ENCODE assay signal across 9 cellular contexts in the genomic region with DNA sequence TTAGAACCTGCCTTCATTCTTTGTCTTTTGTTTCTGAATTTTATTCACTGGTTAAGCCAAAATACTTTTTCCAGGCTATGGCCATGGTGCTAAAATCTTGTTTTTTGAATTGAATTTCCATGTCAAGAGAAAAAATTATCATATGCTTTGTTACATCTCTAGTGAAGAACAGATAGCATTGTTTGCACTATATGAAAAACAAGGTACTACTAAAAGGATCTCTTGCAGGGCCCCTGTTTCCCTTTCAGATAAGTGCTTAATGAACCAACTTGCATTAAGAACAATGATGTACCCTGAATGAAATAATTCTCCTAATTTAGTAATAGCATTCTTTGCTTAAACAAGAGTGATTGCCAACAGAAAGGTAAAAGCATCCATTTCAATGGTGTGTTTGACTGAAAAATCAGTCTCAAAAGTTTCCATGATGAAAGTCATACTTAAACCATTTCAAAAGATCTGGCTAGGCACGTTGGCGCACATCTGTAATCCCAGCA. TPM values are rescaled to one million over a fixed set of nuclear protein-coding genes. Genes with fewer than 3 reads are reported as not detected.
DNase-seq lines count a peak whose midpoint lies in the region; ATAC-seq and TF ChIP-seq lines count a peak whose summit lies in the region.
"Had no signal": no experiment of that assay in that cellular context is flagged by ENCODE, and none has a peak within 500 bp of the region (broad histone marks: within the 10 kb centered on the region; RNA-seq: fewer than 3 reads in every experiment).

No MANE protein-coding gene starts in this region.

- H3K27ac ChIP-seq in GM23338 (ENCODE audit: low read depth) (peak overlapping the region; percentile 66; the same call in 1 of the 2 replicates), PC-9 (0 out of 2 replicates have a peak overlapping the region, but pooled peaks have one; percentile 55), esophagus squamous epithelium (peak overlapping the region in 3 of 4 donors; percentile 68 to 74 (median 69)), gastrocnemius medialis (peak overlapping the region; percentile 99)

- H3K4me1 ChIP-seq in GM23338 (ENCODE audit: insufficient read depth) (peaks cover 6% of the 10 kb centered on the region), PC-9 (replicated peaks; ENCODE audit: insufficient read depth) (peaks cover 17% of the 10 kb centered on the region), esophagus squamous epithelium (peaks cover 0 to 50% (median 9%) of the 10 kb centered on the region in 3 donors), gastrocnemius medialis (peaks cover 69 to 84% of the 10 kb centered on the region in 2 donors), mucosa of descending colon (ENCODE audit: low read depth) (peaks cover 13% of the 10 kb centered on the region)

- peak overlapping the region; percentile 79; the same call in 1 of the 2 replicates for H3K27ac Mint-ChIP-seq in GM23338

- H3K27me3 ChIP-seq in GM23338 (ENCODE audit: insufficient read depth) (no peaks in the 10 kb centered on the region), PC-9 (ENCODE audit: insufficient read depth, low read depth) (no peaks in the 10 kb centered on the region), esophagus squamous epithelium (no peaks in the 10 kb centered on the region), gastrocnemius medialis (no peaks in the 10 kb centered on the region)

- TF ChIP-seq POLR2A in esophagus squamous epithelium (IDR thresholded peaks at IDR 0.05) (no peak), gastrocnemius medialis (IDR thresholded peaks at IDR 0.05) (no peak)

- DNase-seq in GM23338 (ENCODE audit: low spot score) (no peak), PC-9 (no peak), esophagus squamous epithelium (lab: John Stamatoyannopoulos, UW) (no peak), gastrocnemius medialis (no peak), NCI-H1048 (lab: John Stamatoyannopoulos, UW) (no peak), mucosa of descending colon (no peak)
- DNase-seq: NCI-H446 treated with DMSO at 0.1 percent for 48 hours had no signal

- WGBS in esophagus squamous epithelium, 2 donors = 83 to 87% methylated on average over 2 of the region's 2 CpGs

- TF ChIP-seq CTCF in GM23338 (conservative IDR thresholded peaks at IDR 0.05; ENCODE audit: low read depth in 2 of 2) (no peak), PC-9 (conservative IDR thresholded peaks at IDR 0.05) (no peak), esophagus squamous epithelium (IDR thresholded peaks at IDR 0.05) (no peak), gastrocnemius medialis (IDR thresholded peaks at IDR 0.05 in 4 of 5, conservative IDR thresholded peaks at IDR 0.05 in 1 of 5) (no peak), mucosa of descending colon (IDR thresholded peaks at IDR 0.05) (no peak)

- peaks cover 3% of the 10 kb centered on the region for H3K27me3 Mint-ChIP-seq in GM23338 (ENCODE audit: insufficient read depth, low read depth, poor library complexity)

- H3K9me3 ChIP-seq in PC-9 (ENCODE audit: insufficient read depth, low read depth) = no peaks in the 10 kb centered on the region
- no peaks in the 10 kb centered on the region for H3K9me3 ChIP-seq in esophagus squamous epithelium
- no peaks in the 10 kb centered on the region for H3K9me3 ChIP-seq in gastrocnemius medialis
- H3K9me3 ChIP-seq in mucosa of descending colon = no peaks in the 10 kb centered on the region

- H3K36me3 ChIP-seq in GM23338 (ENCODE audit: insufficient read depth) (peaks cover 27% of the 10 kb centered on the region), PC-9 (ENCODE audit: low read depth) (peaks cover 48% of the 10 kb centered on the region), esophagus squamous epithelium (peaks cover 9 to 62% (median 26%) of the 10 kb centered on the region in 3 donors), gastrocnemius medialis (peaks cover 2 to 55% of the 10 kb centered on the region in 2 donors), mucosa of descending colon (ENCODE audit: low read depth) (peaks cover 7% of the 10 kb centered on the region)

- CTCF ChIA-PET in PC-9 (lab: Charles Lee) = no interaction called here

- no peaks in the 10 kb centered on the region for H3K9me3 Mint-ChIP-seq in GM23338

- no peak overlapping the region for H3K4me3 Mint-ChIP-seq in GM23338

- peaks cover 26% of the 10 kb centered on the region for H3K4me1 Mint-ChIP-seq in GM23338

- no peak overlapping the region for H3K4me3 ChIP-seq in GM23338
- no peak overlapping the region for H3K4me3 ChIP-seq in PC-9
- H3K4me3 ChIP-seq in esophagus squamous epithelium = no peak overlapping the region
- peak overlapping the region in 1 of 4 donors; percentile 22 for H3K4me3 ChIP-seq in gastrocnemius medialis
- no peak overlapping the region for H3K4me3 ChIP-seq in mucosa of descending colon
- H3K4me3 ChIP-seq: skin epidermis had no signal

- H3K79me2 ChIP-seq in GM23338 (replicated peaks; ENCODE audit: insufficient read depth) (peaks cover 15% of the 10 kb centered on the region), PC-9 (ENCODE audit: low read depth) (peaks cover 20% of the 10 kb centered on the region)

- intact Hi-C loops in PC-9 (cut with micrococcal nuclease; ENCODE audit: unreplicated experiment) (no loop called here), esophagus squamous epithelium (cut with DNase I) (no loop called here), gastrocnemius medialis (cut with DNase I; ENCODE audit: low total_unique reads) (loop anchor here (10.0 kb wide), 1 partner anchor 603 kb away; a partner anchor contains a TSS), mucosa of descending colon (cut with DNase I, micrococcal nuclease) (no loop called here)

- H3K9me2 ChIP-seq in GM23338 (ENCODE audit: insufficient read depth) (no peaks in the 10 kb centered on the region), PC-9 (ENCODE audit: insufficient read depth) (no peaks in the 10 kb centered on the region)

- no TSS peak for BruUV-seq in PC-9 (replicated peaks; lab: Mats Ljungman, UMichigan)

- H3K36me3 Mint-ChIP-seq in GM23338 (ENCODE audit: low read depth) = peaks cover 55% of the 10 kb centered on the region

- no peaks in the 10 kb centered on the region for H3F3A ChIP-seq in GM23338 (replicated peaks; ENCODE audit: low read depth)
- peaks cover 69% of the 10 kb centered on the region for H3F3A ChIP-seq in PC-9 (ENCODE audit: insufficient read depth, low read depth)

- no peak for ATAC-seq in GM23338
- ATAC-seq in gastrocnemius medialis = no peak
- no peak for ATAC-seq in mucosa of descending colon
- ATAC-seq in HG02852 (IDR thresholded peaks at IDR 0.05; ENCODE audit: unreplicated experiment) = no peak

- H3K4me2 ChIP-seq in GM23338 (no peak overlapping the region), PC-9 (no peak overlapping the region)

- peaks cover 2% of the 10 kb centered on the region; the same call in 1 of the 2 replicates for H4K20me1 ChIP-seq in GM23338 (replicated peaks; ENCODE audit: insufficient read depth)
- H4K20me1 ChIP-seq in PC-9 (ENCODE audit: insufficient read depth) = peaks cover 2% of the 10 kb centered on the region

- POLR2A ChIA-PET in PC-9 (lab: Charles Lee; ENCODE audit: unreplicated experiment) = interaction anchor here (0.6 to 0.7 kb wide), 2 partner anchors 10 to 32 kb away, joined by 3 to 39 read pairs; no protein-coding TSS in a partner anchor

- in situ Hi-C loops in gastrocnemius medialis (cut with MboI; ENCODE audit: low sequenced_read_pairs in 4 of 4) = loop anchor here in 1 of 4 donors (25.0 kb wide), 1 partner anchor 695 kb away; a partner anchor contains a TSS

- H2AFZ ChIP-seq in GM23338 (no peak overlapping the region), PC-9 (no peak overlapping the region)

TF ChIP-seq in GM23338, 12 proteins besides CTCF, POLR2A, EP300 and RAD21 (continues in another document):
- TF ChIP-seq EZH2phosphoT487 (IDR thresholded peaks at IDR 0.05; ENCODE audit: unreplicated experiment) = no peak
- TF ChIP-seq CREB1 (CRISPR knock-in tag; IDR thresholded peaks at IDR 0.05; ENCODE audit: low read depth) = no peak
- TF ChIP-seq POLR2AphosphoS5 (IDR thresholded peaks at IDR 0.05; ENCODE audit: low read depth) = no peak
- no peak for TF ChIP-seq ZNF331 (CRISPR knock-in tag; IDR thresholded peaks at IDR 0.05; ENCODE audit: low read depth)

RNA-seq across cellular contexts. Expression of a gene that starts 4.3 kb away (rescaled TPM):
- 152 and 165 TPM in 2 replicates for total RNA-seq in GM23338 (2014; rRNA removed; shearing (Covaris generic))
- 282 and 330 TPM in 2 replicates for polyA plus RNA-seq in GM23338 (2016; fragmentation: Nextera tagmentation; extraction: Ambion mirVana)
- 381 and 383 TPM in 2 replicates for total RNA-seq in PC-9 (2021)
- 100 to 1,000 TPM; 362 to 430 (median 386) TPM for total RNA-seq in esophagus squamous epithelium
- total RNA-seq in gastrocnemius medialis = 100 to 1,000 TPM; 100 to 293 (median 185) TPM
- total RNA-seq in mucosa of descending colon = 100 to 1,000 TPM; 317 to 609 (median 569) TPM

RNA-seq across cellular contexts. Expression of a gene that starts 10.1 kb away (rescaled TPM):
- 206 and 244 TPM in 2 replicates for total RNA-seq in GM23338 (2014; rRNA removed; shearing (Covaris generic))
- polyA plus RNA-seq in GM23338 (2016; fragmentation: Nextera tagmentation; extraction: Ambion mirVana) = 475 and 502 TPM in 2 replicates
- total RNA-seq in PC-9 (2021) = 469 and 532 TPM in 2 replicates
- 100 to 1,000 TPM; 281 to 361 (median 317) TPM for total RNA-seq in esophagus squamous epithelium
- total RNA-seq in gastrocnemius medialis = 1,000 to 10,000 TPM in 2 of 4 donors, 100 to 1,000 TPM in 2; 526 to 2,307 (median 1,474) TPM
- total RNA-seq in mucosa of descending colon = 100 to 1,000 TPM; 345 to 588 (median 550) TPM

RNA-seq across cellular contexts. Expression of a gene that starts 37.9 kb away (rescaled TPM):
- 0.08 and 0.38 TPM in 2 replicates for total RNA-seq in GM23338 (2014; rRNA removed; shearing (Covaris generic))
- 0.21 and 0.27 TPM in 2 replicates for polyA plus RNA-seq in GM23338 (2016; fragmentation: Nextera tagmentation; extraction: Ambion mirVana)
- 0.88 and 1.3 TPM in 2 replicates for total RNA-seq in PC-9 (2021)
- total RNA-seq in esophagus squamous epithelium = 1 to 10 TPM in 1 of 4 donors, under 1 TPM in 3; 0.23 to 2.5 (median 0.52) TPM
- total RNA-seq in gastrocnemius medialis = 100 to 1,000 TPM; 245 to 307 (median 273) TPM
- total RNA-seq in mucosa of descending colon = 10 to 100 TPM in 2 of 3 donors, 1 to 10 TPM in 1; 5.5 to 22.2 (median 16.3) TPM

Comparison
In these comparisons a context has a peak if more than half of its experiments do, and no peak if none do; other contexts are left out.
1. RNA of a gene that starts 37.9 kb away (total RNA-seq): 245 to 307 TPM in gastrocnemius medialis; 5.5 to 22.2 TPM in mucosa of descending colon, 0.88 to 1.3 TPM in PC-9, 0.23 to 2.5 TPM in esophagus squamous epithelium and 0.08 to 0.38 TPM in GM23338; every median in the first group is over 10 times any median in the second.
2. Peak in every context shown above with its lines, with median percentiles within 50 percentile points of each other: H3K27ac ChIP-seq.